ENCODE assay signal across 19 cellular contexts in the genomic region with DNA sequence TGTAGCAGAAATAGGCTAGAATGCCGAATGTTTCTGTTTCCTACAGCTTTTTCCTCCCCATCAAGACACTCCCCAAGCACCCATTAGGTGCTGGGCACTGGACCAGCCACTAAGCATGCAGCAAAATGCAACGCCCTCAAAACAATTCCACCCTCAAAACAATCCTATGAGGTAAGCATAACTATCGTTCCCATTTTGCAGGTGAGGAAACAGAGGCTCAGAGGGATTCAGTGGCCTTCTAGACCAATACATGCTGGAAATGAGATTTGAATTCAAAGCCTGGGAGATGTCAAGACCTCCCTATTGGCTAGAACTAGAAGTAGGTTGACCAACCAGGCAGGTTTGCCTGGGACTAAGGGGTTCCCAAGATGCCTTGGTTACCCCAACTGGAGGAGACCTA. TPM values are rescaled to one million over a fixed set of nuclear protein-coding genes. Genes with fewer than 3 reads are reported as not detected.
A peak's percentile ranks its signal among the peaks of the same experiment; 100 is the strongest.
DNase-seq lines count a peak whose midpoint lies in the region; ATAC-seq and TF ChIP-seq lines count a peak whose summit lies in the region.
"Had no signal": no experiment of that assay in that cellular context is flagged by ENCODE, and none has a peak within 500 bp of the region (broad histone marks: within the 10 kb centered on the region; RNA-seq: fewer than 3 reads in every experiment).

No MANE protein-coding gene starts in this region.

- no peak overlapping the region for H3K4me3 ChIP-seq in CD4-positive, alpha-beta memory T cell (ENCODE audit: low read length in 2 of 2)
- H3K4me3 ChIP-seq in esophagus squamous epithelium: no peak overlapping the region
- H3K4me3 ChIP-seq in subcutaneous abdominal adipose tissue (ENCODE audit: low read depth in 1 of 5, low read length in 5 of 5): no peak overlapping the region
- H3K4me3 ChIP-seq: GM23338, lung, prostate gland, testis had no signal

- no peaks in the 10 kb centered on the region for H3K27me3 Mint-ChIP-seq in CD4-positive, alpha-beta memory T cell
- H3K27me3 Mint-ChIP-seq: activated naive CD8-positive, alpha-beta T cell treated with anti-CD3 and anti-CD28 coated beads, Interleukin-2, amount 10 ng/mL, durations not matched to agents 7 days and 5 days had no signal

- no peaks in the 10 kb centered on the region for H3K9me3 Mint-ChIP-seq in CD4-positive, alpha-beta memory T cell
- H3K9me3 Mint-ChIP-seq: activated naive CD8-positive, alpha-beta T cell treated with anti-CD3 and anti-CD28 coated beads, Interleukin-2, amount 10 ng/mL, durations not matched to agents 7 days and 5 days; GM23338; WTC11 had no signal

- CTCF ChIA-PET in CD4-positive, alpha-beta memory T cell (lab: Charles Lee; ENCODE audit: partially characterized antibody): interaction anchor here (0.8 to 17.3 kb wide), 14 partner anchors 9 to 1300 kb away, joined by 3 to 443 read pairs (median 16); a partner anchor contains a TSS
- CTCF ChIA-PET in RWPE1 (lab: Yijun Ruan, JAX): interaction anchor here (0.9 to 2.0 kb wide), 6 partner anchors 9 to 189 kb away, joined by 3 to 21 read pairs (median 6); a partner anchor contains a TSS

- no peaks in the 10 kb centered on the region for H3K27me3 ChIP-seq in CD4-positive, alpha-beta memory T cell (ENCODE audit: insufficient read depth, low read length)
- H3K27me3 ChIP-seq in esophagus squamous epithelium: no peaks in the 10 kb centered on the region
- no peaks in the 10 kb centered on the region for H3K27me3 ChIP-seq in subcutaneous abdominal adipose tissue (ENCODE audit: control insufficient read depth in 5 of 5, insufficient read depth in 4 of 5, low read length in 5 of 5)
- H3K27me3 ChIP-seq: neutrophil, testis had no signal

- no peak for ATAC-seq in GM21528 (IDR thresholded peaks at IDR 0.05; ENCODE audit: low FRiP score, unreplicated experiment)
- ATAC-seq in GM18861 (IDR thresholded peaks at IDR 0.05; ENCODE audit: unreplicated experiment): no peak

- peaks cover 54% of the 10 kb centered on the region for H3K36me3 ChIP-seq in CD4-positive, alpha-beta memory T cell (ENCODE audit: insufficient read depth, low read length)
- H3K36me3 ChIP-seq in esophagus squamous epithelium (peaks cover 15 to 100% (median 32%) of the 10 kb centered on the region in 3 donors), subcutaneous abdominal adipose tissue (ENCODE audit: control insufficient read depth in 5 of 5, insufficient read depth in 5 of 5, low read length in 5 of 5) (peaks cover 0 to 67% (median 47%) of the 10 kb centered on the region in 5 donors)
- H3K36me3 ChIP-seq: neutrophil had no signal

- TF ChIP-seq POLR2A in esophagus squamous epithelium (IDR thresholded peaks at IDR 0.05): no peak

- POLR2A ChIA-PET in CD4-positive, alpha-beta memory T cell (lab: Charles Lee; ENCODE audit: partially characterized antibody): interaction anchor here (0.7 to 3.1 kb wide), 10 partner anchors 10 to 162 kb away, joined by 3 to 24 read pairs (median 8); a partner anchor contains a TSS
- POLR2A ChIA-PET in RWPE1 (lab: Yijun Ruan, JAX; ENCODE audit: low non-redundant PET): no interaction called here

- H3K27ac ChIP-seq in CD4-positive, alpha-beta memory T cell (ENCODE audit: low read depth, low read length): no peak overlapping the region
- peak overlapping the region; percentile 66 for H3K27ac ChIP-seq in RWPE1
- H3K27ac ChIP-seq in esophagus squamous epithelium: peak overlapping the region in 3 of 4 donors; percentile 12 to 73 (median 59)
- peak overlapping the region; percentile 57 for H3K27ac ChIP-seq in subcutaneous abdominal adipose tissue (ENCODE audit: low read depth, low read length)
- H3K27ac ChIP-seq: KMS-11, neutrophil, testis had no signal

- no peak overlapping the region for H3K9ac ChIP-seq in subcutaneous abdominal adipose tissue (ENCODE audit: low read length in 5 of 5)
- H3K9ac ChIP-seq: KMS-11 had no signal

- peak in 1 of 5 donors; percentile 13 for DNase-seq in CD4-positive, alpha-beta memory T cell
- DNase-seq in RWPE1 (ENCODE audit: low spot score): no peak
- no peak for DNase-seq in esophagus squamous epithelium (lab: John Stamatoyannopoulos, UW)
- no peak for DNase-seq in GM19240 (ENCODE audit: insufficient read length, low spot score)

- intact Hi-C loops in CD4-positive, alpha-beta memory T cell (cut with micrococcal nuclease): no loop called here
- intact Hi-C loops in esophagus squamous epithelium (cut with DNase I): no loop called here

- H3K4me3 Mint-ChIP-seq in CD4-positive, alpha-beta memory T cell: no peak overlapping the region
- H3K4me3 Mint-ChIP-seq: activated naive CD8-positive, alpha-beta T cell treated with anti-CD3 and anti-CD28 coated beads, Interleukin-2, amount 10 ng/mL, durations not matched to agents 7 days and 5 days; GM23338; WTC11 had no signal

- H3K9me3 ChIP-seq in CD4-positive, alpha-beta memory T cell (ENCODE audit: control insufficient read depth in 1 of 2, low read length in 2 of 2): no peaks in the 10 kb centered on the region
- H3K9me3 ChIP-seq in esophagus squamous epithelium: no peaks in the 10 kb centered on the region
- H3K9me3 ChIP-seq in subcutaneous abdominal adipose tissue (ENCODE audit: control insufficient read depth in 5 of 5, low read length in 5 of 5): no peaks in the 10 kb centered on the region
- H3K9me3 ChIP-seq: neutrophil, prostate gland, testis had no signal

- no peak for TF ChIP-seq CTCF in RWPE1 (conservative IDR thresholded peaks at IDR 0.05; ENCODE audit: low read depth)
- no peak for TF ChIP-seq CTCF in esophagus squamous epithelium (IDR thresholded peaks at IDR 0.05)

- H3K27ac Mint-ChIP-seq in CD4-positive, alpha-beta memory T cell: peak overlapping the region in 5 of 7 donors; percentile 12 to 90 (median 69)
- H3K27ac Mint-ChIP-seq: activated naive CD8-positive, alpha-beta T cell treated with anti-CD3 and anti-CD28 coated beads, Interleukin-2, amount 10 ng/mL, durations not matched to agents 7 days and 5 days; WTC11 had no signal

- H3K4me1 Mint-ChIP-seq in CD4-positive, alpha-beta memory T cell: peaks cover 6 to 21% (median 7%) of the 10 kb centered on the region in 4 donors

- no peaks in the 10 kb centered on the region for H3K4me1 ChIP-seq in CD4-positive, alpha-beta memory T cell (ENCODE audit: insufficient read depth, low read length)
- H3K4me1 ChIP-seq in esophagus squamous epithelium (peaks cover 0 to 38% (median 12%) of the 10 kb centered on the region in 3 donors), subcutaneous abdominal adipose tissue (ENCODE audit: control insufficient read depth in 5 of 5, insufficient read depth in 5 of 5, low read length in 5 of 5) (peaks cover 5 to 39% (median 38%) of the 10 kb centered on the region in 5 donors)

- WGBS in esophagus squamous epithelium, 2 donors: 86 to 91% methylated on average over 3 of the region's 3 CpGs

- peaks cover 35 to 85% of the 10 kb centered on the region in 2 donors for H3K36me3 Mint-ChIP-seq in CD4-positive, alpha-beta memory T cell
- H3K36me3 Mint-ChIP-seq: WTC11 had no signal

RNA-seq across cellular contexts. Expression of a gene that starts 10.2 kb away (rescaled TPM):
- 1 to 10 TPM; 1.4 to 1.5 TPM for total RNA-seq in CD4-positive, alpha-beta memory T cell
- polyA plus RNA-seq in CD4-positive, alpha-beta memory T cell: 1 to 10 TPM; 1.1 to 1.6 TPM
- total RNA-seq in esophagus squamous epithelium: 10 to 100 TPM; 36.7 to 59.1 (median 50.3) TPM

RNA-seq across cellular contexts. Expression of a gene that starts 43.9 kb away (rescaled TPM):
- total RNA-seq in CD4-positive, alpha-beta memory T cell: 10 to 100 TPM; 39.0 to 41.3 TPM
- polyA plus RNA-seq in CD4-positive, alpha-beta memory T cell: 1 to 10 TPM; 1.3 to 5.2 TPM
- 10 to 100 TPM; 25.8 to 88.8 (median 52.7) TPM for total RNA-seq in esophagus squamous epithelium

RNA-seq across cellular contexts. Expression of a gene that starts 53.1 kb away (rescaled TPM):
- not detected for total RNA-seq in CD4-positive, alpha-beta memory T cell
- not detected for polyA plus RNA-seq in CD4-positive, alpha-beta memory T cell
- total RNA-seq in esophagus squamous epithelium: not detected
- total RNA-seq: activated naive CD8-positive, alpha-beta T cell treated with anti-CD3 and anti-CD28 coated beads, Interleukin-2, amount 10 ng/mL, durations not matched to agents 7 days and 5 days; esophagus mucosa; frontal cortex; GM23338; HT1080; lung; prostate gland; skeletal muscle tissue; WTC11 had no signal
- polyA plus RNA-seq: GM23338, lung had no signal

Comparison
In these comparisons a context has a peak if more than half of its experiments do, and no peak if none do; other contexts are left out.
1. RNA of a gene that starts 10.2 kb away (total RNA-seq): 36.7 to 59.1 TPM in esophagus squamous epithelium; 1.4 to 1.5 TPM in CD4-positive, alpha-beta memory T cell; every median in the first group is over 10 times any median in the second.